Comparison of ENCODE assay signal across 9 cellular contexts in genomic region chr3:112974178-112974517, GRCh38. TPM values are rescaled to one million over a fixed set of nuclear protein-coding genes. Genes with fewer than 3 reads are reported as not detected.
DNase-seq lines count a peak whose midpoint lies in the region; ATAC-seq and TF ChIP-seq lines count a peak whose summit lies in the region.
"Had no signal": no experiment of that assay in that cellular context is flagged by ENCODE, and none has a peak within 500 bp of the region (broad histone marks: within the 10 kb centered on the region; RNA-seq: fewer than 3 reads in every experiment).

No MANE protein-coding gene starts in this region.

- CTCF ChIA-PET in CD4-positive, alpha-beta memory T cell (lab: Charles Lee; ENCODE audit: partially characterized antibody), result interaction anchor here (0.6 to 6.7 kb wide), 10 partner anchors 8 to 334 kb away, joined by 3 to 114 read pairs (median 4); partner anchors contain the start of genes CD200R1L and GTPBP8
- CTCF ChIA-PET in PC-3 (lab: Charles Lee), result no interaction called here

- H3K36me3 Mint-ChIP-seq in CD4-positive, alpha-beta memory T cell, result peaks cover 0 to 8% of the 10 kb centered on the region in 2 donors

- peak overlapping the region; percentile 88 to 98 (median 94) for H3K4me3 Mint-ChIP-seq in CD4-positive, alpha-beta memory T cell

- H3K27me3 Mint-ChIP-seq in CD4-positive, alpha-beta memory T cell, result no peaks in the 10 kb centered on the region

- no peaks in the 10 kb centered on the region for H3F3A ChIP-seq in PC-3 (ENCODE audit: low read length, unreplicated experiment)

- POLR2A ChIA-PET in CD4-positive, alpha-beta memory T cell (lab: Charles Lee; ENCODE audit: partially characterized antibody), result interaction anchor here (1.2 to 4.5 kb wide), 12 partner anchors 8 to 239 kb away, joined by 3 to 25 read pairs (median 6); partner anchors contain the start of gene GTPBP8
- POLR2A ChIA-PET in PC-3 (lab: Charles Lee; ENCODE audit: unreplicated experiment), result no interaction called here

- peaks cover 65% of the 10 kb centered on the region for H3K4me1 ChIP-seq in CD4-positive, alpha-beta memory T cell (ENCODE audit: insufficient read depth, low read length)
- H3K4me1 ChIP-seq in esophagus squamous epithelium (peaks cover 0 to 45% (median 3%) of the 10 kb centered on the region in 3 donors), PC-3 (ENCODE audit: insufficient read depth, low read length) (no peaks in the 10 kb centered on the region)

- TF ChIP-seq CTCF in esophagus squamous epithelium (IDR thresholded peaks at IDR 0.05), result no peak
- TF ChIP-seq CTCF in PC-3 (conservative IDR thresholded peaks at IDR 0.05; ENCODE audit: low read depth, low read length), result no peak

- no peaks in the 10 kb centered on the region for H3K27me3 ChIP-seq in CD4-positive, alpha-beta memory T cell (ENCODE audit: insufficient read depth, low read length)
- H3K27me3 ChIP-seq in esophagus squamous epithelium (no peaks in the 10 kb centered on the region), PC-3 (ENCODE audit: low read length) (0 out of 2 replicates have a peak, but pooled peaks cover 4% of the 10 kb centered on the region)

- H3K36me3 ChIP-seq in CD4-positive, alpha-beta memory T cell (ENCODE audit: insufficient read depth, low read length), result no peaks in the 10 kb centered on the region
- H3K36me3 ChIP-seq in esophagus squamous epithelium (no peaks in the 10 kb centered on the region), PC-3 (ENCODE audit: low read depth, low read length) (no peaks in the 10 kb centered on the region)

- no peak overlapping the region for H3K4me2 ChIP-seq in PC-3 (ENCODE audit: low read length)

- peak; percentile 32 for ATAC-seq in GM19455 (IDR thresholded peaks at IDR 0.05; ENCODE audit: unreplicated experiment)
- peak; percentile 5 for ATAC-seq in HG03469 (IDR thresholded peaks at IDR 0.05; ENCODE audit: unreplicated experiment)
- no peak for ATAC-seq in PC-3

- intact Hi-C loops in CD4-positive, alpha-beta memory T cell (cut with micrococcal nuclease), result loop anchor here (1.0 to 10.0 kb wide), 3 partner anchors 117 to 409 kb away; partner anchors contain the start of genes ATG3 and SLC35A5
- intact Hi-C loops in esophagus squamous epithelium (cut with DNase I), result loop anchor here (10.0 kb wide), 1 partner anchor 329 kb away; the partner anchor contains the start of gene CCDC80
- intact Hi-C loops in PC-3 (cut with micrococcal nuclease), result no loop called here
- intact Hi-C loops in head of caudate nucleus (cut with DNase I), result loop anchor here (10.0 kb wide), 1 partner anchor 239 kb away; no protein-coding TSS in a partner anchor

- no peaks in the 10 kb centered on the region for H4K20me1 ChIP-seq in PC-3 (ENCODE audit: low read length)

- H3K4me3 ChIP-seq in CD4-positive, alpha-beta memory T cell (ENCODE audit: low read length in 2 of 2), result peak overlapping the region; percentile 64 to 66
- peak overlapping the region; percentile 13 to 59 (median 38) for H3K4me3 ChIP-seq in esophagus squamous epithelium
- no peak overlapping the region for H3K4me3 ChIP-seq in PC-3 (ENCODE audit: low read length)

- peaks cover 55 to 91% (median 68%) of the 10 kb centered on the region in 4 donors for H3K4me1 Mint-ChIP-seq in CD4-positive, alpha-beta memory T cell

- peak overlapping the region; percentile 88 to 98 (median 93) for H3K27ac Mint-ChIP-seq in CD4-positive, alpha-beta memory T cell

- no peaks in the 10 kb centered on the region for H3K9me3 ChIP-seq in CD4-positive, alpha-beta memory T cell (ENCODE audit: control insufficient read depth in 1 of 2, low read length in 2 of 2)
- H3K9me3 ChIP-seq in esophagus squamous epithelium (no peaks in the 10 kb centered on the region), PC-3 (ENCODE audit: low read length) (no peaks in the 10 kb centered on the region)

- no peak for TF ChIP-seq POLR2A in esophagus squamous epithelium (IDR thresholded peaks at IDR 0.05)

- 50 to 67% methylated on average over 2 of the region's 2 CpGs for WGBS in esophagus squamous epithelium, 2 donors

- H2AFZ ChIP-seq in PC-3 (ENCODE audit: low read length), result no peak overlapping the region

- no peak overlapping the region for H3K9ac ChIP-seq in PC-3 (ENCODE audit: low read length)

- H3K79me2 ChIP-seq in PC-3 (ENCODE audit: low read length), result no peaks in the 10 kb centered on the region

- no TSS peak for BruUV-seq in PC-3 (replicated peaks; lab: Mats Ljungman, UMichigan)

- DNase-seq in CD4-positive, alpha-beta memory T cell, result peak in 1 of 5 donors; percentile 16
- no peak for DNase-seq in esophagus squamous epithelium (lab: John Stamatoyannopoulos, UW)
- no peak for DNase-seq in PC-3
- DNase-seq in activated effector memory CD4-positive, alpha-beta T cell treated with Interleukin-2 at 50 U/mL for 16 hours, result no peak
- no peak for DNase-seq in hypothalamus (lab: John Stamatoyannopoulos, UW)
- no peak for DNase-seq in head of caudate nucleus

- H3K9me3 Mint-ChIP-seq in CD4-positive, alpha-beta memory T cell, result peaks cover 0 to 4% (median 0%) of the 10 kb centered on the region in 8 donors

- peak overlapping the region; percentile 65 for H3K27ac ChIP-seq in CD4-positive, alpha-beta memory T cell (ENCODE audit: low read depth, low read length)
- peak overlapping the region; percentile 51 to 76 (median 70) for H3K27ac ChIP-seq in esophagus squamous epithelium
- no peak overlapping the region for H3K27ac ChIP-seq in PC-3 (ENCODE audit: low read length)

- no peaks in the 10 kb centered on the region for H3K9me2 ChIP-seq in PC-3 (replicated peaks; ENCODE audit: low read length)

RNA-seq across cellular contexts. Expression of gene CD200R1, which starts 0.8 kb away (rescaled TPM):
- 10 to 100 TPM; 29.2 to 30.1 TPM for total RNA-seq in CD4-positive, alpha-beta memory T cell
- polyA plus RNA-seq in CD4-positive, alpha-beta memory T cell, result 10 to 100 TPM; 22.6 to 27.6 TPM
- 1 to 10 TPM; 2.9 to 9.6 (median 4.3) TPM for total RNA-seq in esophagus squamous epithelium
- total RNA-seq in PC-3 (2014; rRNA removed), result not detected in 2 replicates
- total RNA-seq: kidney epithelial cell had no signal

RNA-seq across cellular contexts. Expression of gene GTPBP8, which starts 16.6 kb away (rescaled TPM):
- total RNA-seq in CD4-positive, alpha-beta memory T cell, result 10 to 100 TPM; 36.0 to 40.0 TPM
- 10 to 100 TPM; 17.2 to 27.3 TPM for polyA plus RNA-seq in CD4-positive, alpha-beta memory T cell
- total RNA-seq in esophagus squamous epithelium, result 10 to 100 TPM; 18.8 to 26.7 (median 20.8) TPM
- total RNA-seq in PC-3 (2014; rRNA removed), result 63.8 and 87.2 TPM in 2 replicates
